1 cellular context compared by ENCODE assay signal in genomic region chr20:1844723-1845523, GRCh38.
TF ChIP-seq lines count a peak whose summit lies in the region.

No MANE protein-coding gene starts in this region.

TF ChIP-seq in GM23338, 12 proteins besides CTCF, POLR2A, EP300 and RAD21 (continued from another document):
- TF ChIP-seq, protein P1, sequence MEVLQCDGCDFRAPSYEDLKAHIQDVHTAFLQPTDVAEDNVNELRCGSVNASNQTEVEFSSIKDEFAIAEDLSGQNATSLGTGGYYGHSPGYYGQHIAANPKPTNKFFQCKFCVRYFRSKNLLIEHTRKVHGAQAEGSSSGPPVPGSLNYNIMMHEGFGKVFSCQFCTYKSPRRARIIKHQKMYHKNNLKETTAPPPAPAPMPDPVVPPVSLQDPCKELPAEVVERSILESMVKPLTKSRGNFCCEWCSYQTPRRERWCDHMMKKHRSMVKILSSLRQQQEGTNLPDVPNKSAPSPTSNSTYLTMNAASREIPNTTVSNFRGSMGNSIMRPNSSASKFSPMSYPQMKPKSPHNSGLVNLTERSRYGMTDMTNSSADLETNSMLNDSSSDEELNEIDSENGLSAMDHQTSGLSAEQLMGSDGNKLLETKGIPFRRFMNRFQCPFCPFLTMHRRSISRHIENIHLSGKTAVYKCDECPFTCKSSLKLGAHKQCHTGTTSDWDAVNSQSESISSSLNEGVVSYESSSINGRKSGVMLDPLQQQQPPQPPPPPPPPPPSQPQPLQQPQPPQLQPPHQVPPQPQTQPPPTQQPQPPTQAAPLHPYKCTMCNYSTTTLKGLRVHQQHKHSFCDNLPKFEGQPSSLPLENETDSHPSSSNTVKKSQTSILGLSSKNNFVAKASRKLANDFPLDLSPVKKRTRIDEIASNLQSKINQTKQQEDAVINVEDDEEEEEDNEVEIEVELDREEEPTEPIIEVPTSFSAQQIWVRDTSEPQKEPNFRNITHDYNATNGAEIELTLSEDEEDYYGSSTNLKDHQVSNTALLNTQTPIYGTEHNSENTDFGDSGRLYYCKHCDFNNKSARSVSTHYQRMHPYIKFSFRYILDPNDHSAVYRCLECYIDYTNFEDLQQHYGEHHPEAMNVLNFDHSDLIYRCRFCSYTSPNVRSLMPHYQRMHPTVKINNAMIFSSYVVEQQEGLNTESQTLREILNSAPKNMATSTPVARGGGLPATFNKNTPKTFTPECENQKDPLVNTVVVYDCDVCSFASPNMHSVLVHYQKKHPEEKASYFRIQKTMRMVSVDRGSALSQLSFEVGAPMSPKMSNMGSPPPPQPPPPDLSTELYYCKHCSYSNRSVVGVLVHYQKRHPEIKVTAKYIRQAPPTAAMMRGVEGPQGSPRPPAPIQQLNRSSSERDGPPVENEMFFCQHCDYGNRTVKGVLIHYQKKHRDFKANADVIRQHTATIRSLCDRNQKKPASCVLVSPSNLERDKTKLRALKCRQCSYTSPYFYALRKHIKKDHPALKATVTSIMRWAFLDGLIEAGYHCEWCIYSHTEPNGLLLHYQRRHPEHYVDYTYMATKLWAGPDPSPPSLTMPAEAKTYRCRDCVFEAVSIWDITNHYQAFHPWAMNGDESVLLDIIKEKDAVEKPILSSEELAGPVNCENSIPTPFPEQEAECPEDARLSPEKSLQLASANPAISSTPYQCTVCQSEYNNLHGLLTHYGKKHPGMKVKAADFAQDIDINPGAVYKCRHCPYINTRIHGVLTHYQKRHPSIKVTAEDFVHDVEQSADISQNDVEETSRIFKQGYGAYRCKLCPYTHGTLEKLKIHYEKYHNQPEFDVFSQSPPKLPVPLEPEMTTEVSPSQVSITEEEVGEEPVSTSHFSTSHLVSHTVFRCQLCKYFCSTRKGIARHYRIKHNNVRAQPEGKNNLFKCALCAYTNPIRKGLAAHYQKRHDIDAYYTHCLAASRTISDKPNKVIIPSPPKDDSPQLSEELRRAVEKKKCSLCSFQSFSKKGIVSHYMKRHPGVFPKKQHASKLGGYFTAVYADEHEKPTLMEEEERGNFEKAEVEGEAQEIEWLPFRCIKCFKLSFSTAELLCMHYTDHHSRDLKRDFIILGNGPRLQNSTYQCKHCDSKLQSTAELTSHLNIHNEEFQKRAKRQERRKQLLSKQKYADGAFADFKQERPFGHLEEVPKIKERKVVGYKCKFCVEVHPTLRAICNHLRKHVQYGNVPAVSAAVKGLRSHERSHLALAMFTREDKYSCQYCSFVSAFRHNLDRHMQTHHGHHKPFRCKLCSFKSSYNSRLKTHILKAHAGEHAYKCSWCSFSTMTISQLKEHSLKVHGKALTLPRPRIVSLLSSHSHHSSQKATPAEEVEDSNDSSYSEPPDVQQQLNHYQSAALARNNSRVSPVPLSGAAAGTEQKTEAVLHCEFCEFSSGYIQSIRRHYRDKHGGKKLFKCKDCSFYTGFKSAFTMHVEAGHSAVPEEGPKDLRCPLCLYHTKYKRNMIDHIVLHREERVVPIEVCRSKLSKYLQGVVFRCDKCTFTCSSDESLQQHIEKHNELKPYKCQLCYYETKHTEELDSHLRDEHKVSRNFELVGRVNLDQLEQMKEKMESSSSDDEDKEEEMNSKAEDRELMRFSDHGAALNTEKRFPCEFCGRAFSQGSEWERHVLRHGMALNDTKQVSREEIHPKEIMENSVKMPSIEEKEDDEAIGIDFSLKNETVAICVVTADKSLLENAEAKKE (CRISPR knock-in tag; IDR thresholded peaks at IDR 0.05): no peak
- TF ChIP-seq EZH2 (IDR thresholded peaks at IDR 0.05; ENCODE audit: low read depth, unreplicated experiment): no peak
- no peak for TF ChIP-seq POLR2AphosphoS5 (IDR thresholded peaks at IDR 0.05; ENCODE audit: low read depth)
- TF ChIP-seq ZNF331 (CRISPR knock-in tag; IDR thresholded peaks at IDR 0.05; ENCODE audit: low read depth): no peak
- no peak for TF ChIP-seq EZH2phosphoT487 (IDR thresholded peaks at IDR 0.05; ENCODE audit: unreplicated experiment)
- TF ChIP-seq NANOG (IDR thresholded peaks at IDR 0.05; ENCODE audit: borderline replicate concordance): no peak
- TF ChIP-seq JUNB (IDR thresholded peaks at IDR 0.05; ENCODE audit: unreplicated experiment): no peak
